21 cellular contexts compared by ENCODE assay signal in genomic region chr11:116527180-116527991, GRCh38.
DNase-seq lines count a peak whose midpoint lies in the region; ATAC-seq and TF ChIP-seq lines count a peak whose summit lies in the region.
"Had no signal": no experiment of that assay in that cellular context is flagged by ENCODE, and none has a peak within 500 bp of the region (broad histone marks: within the 10 kb centered on the region; RNA-seq: fewer than 3 reads in every experiment).

No MANE protein-coding gene starts in this region.

- no peaks in the 10 kb centered on the region for H4K20me1 ChIP-seq in SK-N-SH (ENCODE audit: insufficient read depth)
- H4K20me1 ChIP-seq: BLaER1 treated with 17β-estradiol and CSF1 and Interleukin-3, amounts not matched to agents 10 nM and 100 nM had no signal

- no peak for TF ChIP-seq RAD21 in SK-N-SH (IDR thresholded peaks at IDR 0.05; ENCODE audit: low read length)

- no peak overlapping the region for H3K9ac ChIP-seq in SK-N-SH
- H3K9ac ChIP-seq: BLaER1 treated with 17β-estradiol and CSF1 and Interleukin-3, amounts not matched to agents 10 nM and 100 nM had no signal

- peaks cover 4% of the 10 kb centered on the region for H3K9me3 ChIP-seq in aorta (ENCODE audit: control insufficient read depth, low read length)
- no peaks in the 10 kb centered on the region for H3K9me3 ChIP-seq in SK-N-SH
- H3K9me3 ChIP-seq: A549, BE2C had no signal

- no peaks in the 10 kb centered on the region for H3K79me2 ChIP-seq in SK-N-SH (ENCODE audit: insufficient read depth)

- POLR2A ChIA-PET in SK-N-SH (lab: Yijun Ruan, JAX), result interaction anchor here (1.3 kb wide), 1 partner anchor 99 kb away, joined by 3 read pairs; no protein-coding TSS in a partner anchor

- ATAC-seq in left ventricle myocardium superior (no peak), sciatic nerve (no peak), aorta (ENCODE audit: low FRiP score) (no peak)
- ATAC-seq: A549 had no signal

- H3K27me3 ChIP-seq in aorta (ENCODE audit: control insufficient read depth in 1 of 2, insufficient read depth in 2 of 2, low read length in 1 of 2) (peaks cover 0 to 3% of the 10 kb centered on the region in 2 donors), SK-N-SH (ENCODE audit: insufficient read depth) (no peaks in the 10 kb centered on the region; the same call in 1 of the 2 replicates)
- H3K27me3 ChIP-seq: BE2C; BLaER1 treated with 17β-estradiol and CSF1 and Interleukin-3, amounts not matched to agents 10 nM and 100 nM had no signal

- peak; percentile 50 for DNase-seq in cardiac septum (ENCODE audit: low spot score)
- DNase-seq in left ventricle myocardium superior, result no peak
- peak; percentile 80 for DNase-seq in mesenteric fat pad (ENCODE audit: low spot score)
- DNase-seq in sciatic nerve (ENCODE audit: low spot score), result peak; percentile 30
- DNase-seq in aorta, result peak; percentile 33 to 59
- no peak for DNase-seq in DMS79 (lab: John Stamatoyannopoulos, UW)
- no peak for DNase-seq in SK-N-SH
- no peak for DNase-seq in C1 segment of cervical spinal cord (lab: John Stamatoyannopoulos, UW)
- DNase-seq: 8988T; ACHN; AML-193; BE2C; Calu3; CD4-positive, alpha-beta memory T cell; COR-L47; DMS53; DND-41; H7; HCEC 1CT had no signal

- H2AFZ ChIP-seq in SK-N-SH (ENCODE audit: low read depth), result no peak overlapping the region

- H3K36me3 ChIP-seq in aorta (ENCODE audit: control insufficient read depth in 1 of 2, insufficient read depth in 2 of 2, low read length in 1 of 2), result no peaks in the 10 kb centered on the region
- H3K36me3 ChIP-seq in SK-N-SH (replicated peaks in 1 of 2; ENCODE audit: control insufficient read depth in 1 of 2, insufficient read depth in 2 of 2, low read length in 1 of 2), result no peaks in the 10 kb centered on the region
- H3K36me3 ChIP-seq: BE2C; BLaER1 treated with 17β-estradiol and CSF1 and Interleukin-3, amounts not matched to agents 10 nM and 100 nM had no signal

- TF ChIP-seq EP300 in SK-N-SH (IDR thresholded peaks at IDR 0.05; ENCODE audit: borderline replicate concordance in 1 of 2, low read depth in 1 of 2, low read length in 1 of 2), result no peak

- CTCF ChIA-PET in SK-N-SH (lab: Yijun Ruan, JAX), result interaction anchor here (0.7 to 0.9 kb wide), 2 partner anchors 28 to 62 kb away, joined by 3 read pairs; no protein-coding TSS in a partner anchor

- H3K4me3 ChIP-seq in aorta (ENCODE audit: low read length in 2 of 2) (no peak overlapping the region), SK-N-SH (ENCODE audit: low read depth in 2 of 2, low read length in 1 of 2) (no peak overlapping the region)
- H3K4me3 ChIP-seq: A549; BLaER1 treated with 17β-estradiol and CSF1 and Interleukin-3, amounts not matched to agents 10 nM and 100 nM had no signal

- H3K4me1 ChIP-seq in aorta (ENCODE audit: control insufficient read depth in 1 of 2, insufficient read depth in 2 of 2, low read length in 2 of 2) (no peaks in the 10 kb centered on the region), SK-N-SH (ENCODE audit: control insufficient read depth in 1 of 2, insufficient read depth in 2 of 2, low read depth in 1 of 2, low read length in 1 of 2) (no peaks in the 10 kb centered on the region; a peak in 1 of 4 replicates)
- H3K4me1 ChIP-seq: A549; BE2C; BLaER1 treated with 17β-estradiol and CSF1 and Interleukin-3, amounts not matched to agents 10 nM and 100 nM had no signal

- intact Hi-C loops in cardiac septum (cut with DNase I) (no loop called here), left ventricle myocardium superior (cut with micrococcal nuclease) (no loop called here), sciatic nerve (cut with DNase I) (no loop called here), aorta (cut with DNase I) (no loop called here)

- 84 to 88% methylated on average over 10 of the region's 10 CpGs for WGBS in aorta, 2 donors
- WGBS in SK-N-SH (ENCODE audit: low lambda C conversion rate), result 21% methylated on average over 6 of the region's 10 CpGs

- no peaks in the 10 kb centered on the region for H3F3A ChIP-seq in SK-N-SH (replicated peaks; ENCODE audit: insufficient read depth)

- H3K9me2 ChIP-seq in SK-N-SH, result no peaks in the 10 kb centered on the region

- H3K27ac ChIP-seq in aorta (ENCODE audit: low read depth in 1 of 2, low read length in 2 of 2), result no peak overlapping the region
- no peak overlapping the region; a peak in 1 of 4 replicates for H3K27ac ChIP-seq in SK-N-SH (ENCODE audit: low read depth in 2 of 2, low read length in 1 of 2)
- H3K27ac ChIP-seq: A549; BLaER1 treated with 17β-estradiol and CSF1 and Interleukin-3, amounts not matched to agents 10 nM and 100 nM had no signal

- no peak for TF ChIP-seq CTCF in SK-N-SH (IDR thresholded peaks at IDR 0.05)

- H3K4me2 ChIP-seq in SK-N-SH, result no peak overlapping the region
- H3K4me2 ChIP-seq: A549; BLaER1 treated with 17β-estradiol and CSF1 and Interleukin-3, amounts not matched to agents 10 nM and 100 nM had no signal

TF ChIP-seq in SK-N-SH, 30 proteins besides CTCF, POLR2A, EP300 and RAD21:
- TF ChIP-seq TCF12 (IDR thresholded peaks at IDR 0.05), result no peak
- TF ChIP-seq NRF1 (IDR thresholded peaks at IDR 0.05; ENCODE audit: low read depth, low read length), result no peak
TF ChIP-seq in SK-N-SH: peak in this region for 0.

Comparison
In these comparisons a context has a peak if more than half of its experiments do, and no peak if none do; other contexts are left out.
1. DNase-seq: peak in cardiac septum (single experiment), mesenteric fat pad (single experiment), sciatic nerve (single experiment) and aorta (2 of 2); none in left ventricle myocardium superior (single experiment), DMS79 (single experiment), SK-N-SH (single experiment) and C1 segment of cervical spinal cord (0 of 14).